8 cellular contexts compared by ENCODE assay signal in the genomic region with DNA sequence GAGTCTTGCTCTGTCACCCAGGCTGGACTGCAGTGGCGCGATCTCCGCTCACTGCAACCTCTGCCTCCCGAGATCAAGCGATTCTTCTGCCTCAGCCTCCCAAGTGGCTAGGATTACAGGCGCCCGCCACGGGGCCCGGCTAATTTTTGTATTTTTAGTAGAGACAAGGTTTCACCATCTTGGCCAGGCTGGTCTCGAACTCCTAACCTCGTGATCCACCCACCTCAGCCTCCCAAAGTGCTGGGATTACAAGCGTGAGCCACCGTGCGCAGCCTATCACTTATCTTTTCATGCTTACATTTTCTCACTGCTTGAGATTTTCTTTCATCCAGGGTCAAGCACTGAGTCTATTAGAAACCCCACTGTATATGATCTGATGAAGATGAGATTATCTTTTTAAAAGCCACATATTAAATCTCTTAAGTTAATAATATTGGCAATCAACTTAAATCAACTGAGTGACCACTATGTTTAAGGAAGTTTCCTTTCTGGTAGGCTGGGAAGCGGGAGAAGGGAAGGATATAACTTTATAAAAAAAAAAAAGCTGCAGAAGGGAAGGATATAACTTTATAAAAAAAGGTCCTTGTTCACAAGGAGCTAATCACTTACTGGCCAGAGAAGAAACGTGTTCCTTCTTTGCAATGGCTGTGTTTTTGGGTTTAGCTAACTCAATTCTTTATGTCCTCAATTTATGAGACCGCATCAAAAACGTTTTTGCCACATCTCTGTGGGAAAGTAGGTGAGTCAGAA. TPM values are rescaled to one million over a fixed set of nuclear protein-coding genes. Genes with fewer than 3 reads are reported as not detected.
DNase-seq lines count a peak whose midpoint lies in the region; ATAC-seq and TF ChIP-seq lines count a peak whose summit lies in the region.

No MANE protein-coding gene starts in this region.

- TF ChIP-seq POLR2A in GM18505 (IDR thresholded peaks at IDR 0.05; ENCODE audit: borderline replicate concordance, extremely low read depth, insufficient read depth, insufficient read length), result no peak

- no peak for ATAC-seq in SK-N-SH treated with all-trans-retinoic acid at 6 μM for 48 hours
- no peak for ATAC-seq in GM18505 (IDR thresholded peaks at IDR 0.05; ENCODE audit: unreplicated experiment)

- CTCF ChIA-PET in SK-N-SH (lab: Yijun Ruan, JAX) (interaction anchor here (0.6 to 3.2 kb wide), 4 partner anchors 13 to 814 kb away, joined by 3 to 17 read pairs (median 6); no protein-coding TSS in a partner anchor), HEK293T (lab: Yijun Ruan, JAX) (no interaction called here)

- H3F3A ChIP-seq in SK-N-SH (replicated peaks; ENCODE audit: insufficient read depth), result peaks cover 30% of the 10 kb centered on the region

- H3K4me2 ChIP-seq in SK-N-SH, result no peak overlapping the region

- H3K9me2 ChIP-seq in SK-N-SH, result no peaks in the 10 kb centered on the region

- H3K36me3 ChIP-seq in SK-N-SH (replicated peaks in 1 of 2; ENCODE audit: control insufficient read depth in 1 of 2, insufficient read depth in 2 of 2, low read length in 1 of 2), result peaks cover 9 to 24% of the 10 kb centered on the region in 2 experiments

- no peak for TF ChIP-seq CTCF in SK-N-SH (IDR thresholded peaks at IDR 0.05)
- TF ChIP-seq CTCF in glutamatergic neuron (IDR thresholded peaks at IDR 0.05; ENCODE audit: partially characterized antibody, unreplicated experiment), result no peak

- H3K27ac Mint-ChIP-seq in T-helper 2 cell treated with Interferon-gamma antibody and Interleukin-4, amounts not matched to agents 5 μg/mL and 100 μg/mL, for 36 hours, result peak overlapping the region; percentile 99
- H3K27ac Mint-ChIP-seq in glutamatergic neuron (ENCODE audit: unreplicated experiment), result no peak overlapping the region

- peaks cover 36% of the 10 kb centered on the region for H3K79me2 ChIP-seq in SK-N-SH (ENCODE audit: insufficient read depth)

- no peak overlapping the region; a peak in 2 of 4 replicates for H3K4me3 ChIP-seq in SK-N-SH (ENCODE audit: low read depth in 2 of 2, low read length in 1 of 2)

- no peaks in the 10 kb centered on the region; a peak in 1 of 4 replicates for H3K4me1 ChIP-seq in SK-N-SH (ENCODE audit: control insufficient read depth in 1 of 2, insufficient read depth in 2 of 2, low read depth in 1 of 2, low read length in 1 of 2)

- H3K4me3 Mint-ChIP-seq in T-helper 2 cell treated with Interferon-gamma antibody and Interleukin-4, amounts not matched to agents 5 μg/mL and 100 μg/mL, for 36 hours, result peak overlapping the region; percentile 90
- peak overlapping the region; percentile 87 for H3K4me3 Mint-ChIP-seq in glutamatergic neuron (ENCODE audit: unreplicated experiment)

- TF ChIP-seq EP300 in SK-N-SH (IDR thresholded peaks at IDR 0.05; ENCODE audit: borderline replicate concordance in 1 of 2, low read depth in 1 of 2, low read length in 1 of 2), result no peak

- H2AFZ ChIP-seq in SK-N-SH (ENCODE audit: low read depth), result peak overlapping the region; percentile 98

- peaks cover 15% of the 10 kb centered on the region for H3K4me1 Mint-ChIP-seq in T-helper 2 cell treated with Interferon-gamma antibody and Interleukin-4, amounts not matched to agents 5 μg/mL and 100 μg/mL, for 36 hours (ENCODE audit: low read depth)
- H3K4me1 Mint-ChIP-seq in glutamatergic neuron (ENCODE audit: low read depth, unreplicated experiment), result no peaks in the 10 kb centered on the region

- no peaks in the 10 kb centered on the region for H3K9me3 Mint-ChIP-seq in T-helper 2 cell treated with Interferon-gamma antibody and Interleukin-4, amounts not matched to agents 5 μg/mL and 100 μg/mL, for 36 hours
- H3K9me3 Mint-ChIP-seq in glutamatergic neuron (ENCODE audit: unreplicated experiment), result peaks cover 9% of the 10 kb centered on the region

- H3K27ac ChIP-seq in SK-N-SH (ENCODE audit: low read depth in 2 of 2, low read length in 1 of 2) (peak overlapping the region in 1 of 2 experiments; percentile 96; a peak in 1 of 4 replicates), substantia nigra (ENCODE audit: low read depth, low read length, poor library complexity, severe bottlenecking) (peak overlapping the region; percentile 95)

- 89% methylated on average over 18 of the region's 18 CpGs for WGBS in SK-N-SH (ENCODE audit: low lambda C conversion rate)

- no peaks in the 10 kb centered on the region; the same call in 1 of the 2 replicates for H3K9me3 ChIP-seq in SK-N-SH

- H3K27me3 ChIP-seq in SK-N-SH (ENCODE audit: insufficient read depth), result no peaks in the 10 kb centered on the region

- no peak overlapping the region for H3K9ac ChIP-seq in SK-N-SH

- H3K36me3 Mint-ChIP-seq in T-helper 2 cell treated with Interferon-gamma antibody and Interleukin-4, amounts not matched to agents 5 μg/mL and 100 μg/mL, for 36 hours (ENCODE audit: low read depth), result peaks cover 28% of the 10 kb centered on the region
- H3K36me3 Mint-ChIP-seq in glutamatergic neuron (ENCODE audit: unreplicated experiment), result peaks cover 5% of the 10 kb centered on the region

- TF ChIP-seq RAD21 in SK-N-SH (IDR thresholded peaks at IDR 0.05; ENCODE audit: low read length), result no peak

- no peak for DNase-seq in SK-N-SH
- no peak for DNase-seq in T-helper 2 cell treated with Interferon-gamma antibody and Interleukin-4, amounts not matched to agents 5 μg/mL and 100 μg/mL, for 36 hours (ENCODE audit: low spot score)
- DNase-seq in glutamatergic neuron, result no peak
- DNase-seq in substantia nigra (lab: John Stamatoyannopoulos, UW), result no peak
- DNase-seq in NCI-H526 (lab: John Stamatoyannopoulos, UW), result no peak
- DNase-seq in HEK293T (ENCODE audit: extremely low spot score), result no peak

- no peaks in the 10 kb centered on the region for H3K27me3 Mint-ChIP-seq in T-helper 2 cell treated with Interferon-gamma antibody and Interleukin-4, amounts not matched to agents 5 μg/mL and 100 μg/mL, for 36 hours (ENCODE audit: low read depth)
- H3K27me3 Mint-ChIP-seq in glutamatergic neuron (ENCODE audit: unreplicated experiment), result peaks cover 7% of the 10 kb centered on the region

- peaks cover 22% of the 10 kb centered on the region for H4K20me1 ChIP-seq in SK-N-SH (ENCODE audit: insufficient read depth)

- POLR2A ChIA-PET in SK-N-SH (lab: Yijun Ruan, JAX), result interaction anchor here (1.1 to 2.8 kb wide), 2 partner anchors 19 to 60 kb away, joined by 3 to 21 read pairs; a partner anchor contains a TSS
- POLR2A ChIA-PET in HEK293T (lab: Yijun Ruan, JAX), result interaction anchor here (1.0 to 3.2 kb wide), 4 partner anchors 14 to 60 kb away, joined by 3 to 44 read pairs (median 4); a partner anchor contains a TSS

TF ChIP-seq in SK-N-SH, 30 proteins besides CTCF, POLR2A, EP300 and RAD21:
- TF ChIP-seq TEAD4 (IDR thresholded peaks at IDR 0.05; ENCODE audit: borderline replicate concordance, insufficient read depth), result no peak

TF ChIP-seq in SK-N-SH treated with all-trans-retinoic acid at 6 μM for 48 hours, 23 proteins besides CTCF, POLR2A, EP300 and RAD21:
- no peak for TF ChIP-seq PPARA (CRISPR knock-in tag; IDR thresholded peaks at IDR 0.05; ENCODE audit: borderline replicate concordance)
- TF ChIP-seq, protein P1, sequence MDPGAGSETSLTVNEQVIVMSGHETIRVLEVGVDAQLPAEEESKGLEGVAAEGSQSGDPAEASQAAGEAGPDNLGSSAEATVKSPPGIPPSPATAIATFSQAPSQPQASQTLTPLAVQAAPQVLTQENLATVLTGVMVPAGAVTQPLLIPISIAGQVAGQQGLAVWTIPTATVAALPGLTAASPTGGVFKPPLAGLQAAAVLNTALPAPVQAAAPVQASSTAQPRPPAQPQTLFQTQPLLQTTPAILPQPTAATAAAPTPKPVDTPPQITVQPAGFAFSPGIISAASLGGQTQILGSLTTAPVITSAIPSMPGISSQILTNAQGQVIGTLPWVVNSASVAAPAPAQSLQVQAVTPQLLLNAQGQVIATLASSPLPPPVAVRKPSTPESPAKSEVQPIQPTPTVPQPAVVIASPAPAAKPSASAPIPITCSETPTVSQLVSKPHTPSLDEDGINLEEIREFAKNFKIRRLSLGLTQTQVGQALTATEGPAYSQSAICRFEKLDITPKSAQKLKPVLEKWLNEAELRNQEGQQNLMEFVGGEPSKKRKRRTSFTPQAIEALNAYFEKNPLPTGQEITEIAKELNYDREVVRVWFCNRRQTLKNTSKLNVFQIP (CRISPR knock-in tag; IDR thresholded peaks at IDR 0.05; ENCODE audit: borderline replicate concordance, low read depth), result no peak
- TF ChIP-seq ISL1 (CRISPR knock-in tag; IDR thresholded peaks at IDR 0.05), result no peak
- no peak for TF ChIP-seq GLIS3 (CRISPR knock-in tag; IDR thresholded peaks at IDR 0.05)
- TF ChIP-seq ZC3H10 (CRISPR knock-in tag; IDR thresholded peaks at IDR 0.05), result no peak
- no peak for TF ChIP-seq ZNF70 (CRISPR knock-in tag; IDR thresholded peaks at IDR 0.05)

TF ChIP-seq in HEK293T, 16 proteins besides CTCF, POLR2A, EP300 and RAD21:
- TF ChIP-seq SP1 (IDR thresholded peaks at IDR 0.05), result no peak
- TF ChIP-seq ARNT (IDR thresholded peaks at IDR 0.05), result no peak
- TF ChIP-seq FOXA1 (IDR thresholded peaks at IDR 0.05), result no peak
- no peak for TF ChIP-seq BHLHE40 (IDR thresholded peaks at IDR 0.05; ENCODE audit: borderline replicate concordance)
- TF ChIP-seq LEF1 (IDR thresholded peaks at IDR 0.05; ENCODE audit: borderline replicate concordance), result no peak
- TF ChIP-seq, protein P2, sequence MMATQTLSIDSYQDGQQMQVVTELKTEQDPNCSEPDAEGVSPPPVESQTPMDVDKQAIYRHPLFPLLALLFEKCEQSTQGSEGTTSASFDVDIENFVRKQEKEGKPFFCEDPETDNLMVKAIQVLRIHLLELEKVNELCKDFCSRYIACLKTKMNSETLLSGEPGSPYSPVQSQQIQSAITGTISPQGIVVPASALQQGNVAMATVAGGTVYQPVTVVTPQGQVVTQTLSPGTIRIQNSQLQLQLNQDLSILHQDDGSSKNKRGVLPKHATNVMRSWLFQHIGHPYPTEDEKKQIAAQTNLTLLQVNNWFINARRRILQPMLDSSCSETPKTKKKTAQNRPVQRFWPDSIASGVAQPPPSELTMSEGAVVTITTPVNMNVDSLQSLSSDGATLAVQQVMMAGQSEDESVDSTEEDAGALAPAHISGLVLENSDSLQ (IDR thresholded peaks at IDR 0.05), result no peak
- TF ChIP-seq NFRKB (IDR thresholded peaks at IDR 0.05), result no peak
- no peak for TF ChIP-seq TARDBP (IDR thresholded peaks at IDR 0.05)
- TF ChIP-seq ZNF384 (IDR thresholded peaks at IDR 0.05), result no peak
- no peak for TF ChIP-seq CTBP1 (IDR thresholded peaks at IDR 0.05; ENCODE audit: borderline replicate concordance)
- TF ChIP-seq ELF4 (IDR thresholded peaks at IDR 0.05), result no peak

RNA-seq across cellular contexts. Expression of a gene that starts 1.3 kb away (rescaled TPM):
- 16.9 and 21.5 TPM in 2 replicates for polyA plus RNA-seq in SK-N-SH (2012; rRNA removed)
- polyA plus RNA-seq in SK-N-SH (2012; cell fraction: cytosol; rRNA removed), result 17.7 and 37.8 TPM in 2 replicates
- 60.1 and 67.7 TPM in 2 replicates for polyA plus RNA-seq in SK-N-SH (2012; cell fraction: nucleus; rRNA removed)
- 84.9 TPM for total RNA-seq in glutamatergic neuron (ENCODE audit: unreplicated experiment)
